7 cellular contexts compared by ENCODE assay signal in genomic region chr1:119631433-119632102, GRCh38. TPM values are rescaled to one million over a fixed set of nuclear protein-coding genes. Genes with fewer than 3 reads are reported as not detected.
DNase-seq lines count a peak whose midpoint lies in the region; ATAC-seq and TF ChIP-seq lines count a peak whose summit lies in the region.

No MANE protein-coding gene starts in this region.

- H3K4me3 ChIP-seq in lung, result no peak overlapping the region
- H3K4me3 ChIP-seq in upper lobe of right lung, result peak overlapping the region; percentile 29

- 4 to 7% methylated on average over 35 to 37 of the region's 37 CpGs for WGBS in lung, 2 donors

- no peaks in the 10 kb centered on the region for H3K9me3 ChIP-seq in lung (ENCODE audit: control insufficient read depth in 2 of 2, insufficient read depth in 1 of 2, low read length in 1 of 2)
- no peaks in the 10 kb centered on the region for H3K9me3 ChIP-seq in upper lobe of right lung

- intact Hi-C loops in upper lobe of right lung (cut with DNase I), result no loop called here

- TF ChIP-seq CTCF in lung (IDR thresholded peaks at IDR 0.05; ENCODE audit: control extremely low read depth, extremely low read depth) (no peak), upper lobe of right lung (IDR thresholded peaks at IDR 0.05) (no peak)

- peak; percentile 38 for DNase-seq in NCI-H2171 (lab: John Stamatoyannopoulos, UW)
- peak; percentile 69 for DNase-seq in ecto neural progenitor cell (ENCODE audit: low spot score)
- peak; percentile 80 for DNase-seq in lung (ENCODE audit: low spot score)
- peak; percentile 90 for DNase-seq in upper lobe of right lung
- no peak for DNase-seq in stimulated activated naive CD4-positive, alpha-beta T cell (lab: John Stamatoyannopoulos, UW)

- H3K36me3 ChIP-seq in lung (ENCODE audit: control insufficient read depth in 2 of 2, insufficient read depth in 2 of 2, low read length in 2 of 2), result no peaks in the 10 kb centered on the region
- H3K36me3 ChIP-seq in upper lobe of right lung, result no peaks in the 10 kb centered on the region

- ATAC-seq in GM21423 (IDR thresholded peaks at IDR 0.05; ENCODE audit: unreplicated experiment), result peak; percentile 44
- peak; percentile 88 for ATAC-seq in lung (ENCODE audit: insufficient read depth, low FRiP score)
- peak; percentile 93 for ATAC-seq in upper lobe of right lung
- no peak for ATAC-seq in GM21529 (IDR thresholded peaks at IDR 0.05; ENCODE audit: unreplicated experiment)

- peaks cover 22 to 58% of the 10 kb centered on the region in 2 donors for H3K4me1 ChIP-seq in lung (ENCODE audit: control insufficient read depth in 2 of 2, insufficient read depth in 2 of 2, low read length in 2 of 2)
- H3K4me1 ChIP-seq in upper lobe of right lung, result peaks cover 61% of the 10 kb centered on the region

- H3K27ac ChIP-seq in lung (ENCODE audit: low read depth in 1 of 2, low read length in 1 of 2) (peak overlapping the region; percentile 94), upper lobe of right lung (peak overlapping the region; percentile 74)

- H3K27me3 ChIP-seq in lung (ENCODE audit: control insufficient read depth, insufficient read depth) (no peaks in the 10 kb centered on the region), upper lobe of right lung (no peaks in the 10 kb centered on the region)

RNA-seq across cellular contexts. Expression of gene ZNF697, which starts 16.5 kb away (rescaled TPM):
- total RNA-seq in lung (10 to 100 TPM in 1 of 2 donors, 1 to 10 TPM in 1; 6.1 to 22.2 TPM), upper lobe of right lung (11.4 TPM)
- 1 to 10 TPM; 2.3 to 3.9 TPM for polyA plus RNA-seq in lung

Comparison
In these comparisons a context has a peak if more than half of its experiments do, and no peak if none do; other contexts are left out.
1. DNase-seq: peak in NCI-H2171 (single experiment), ecto neural progenitor cell (single experiment), lung (single experiment) and upper lobe of right lung (single experiment); none in stimulated activated naive CD4-positive, alpha-beta T cell (0 of 6).